ENCODE assay signal across 9 cellular contexts in genomic region chr12:53208877-53209463, GRCh38. TPM values are rescaled to one million over a fixed set of nuclear protein-coding genes. Genes with fewer than 3 reads are reported as not detected.
A peak's percentile ranks its signal among the peaks of the same experiment; 100 is the strongest.
DNase-seq lines count a peak whose midpoint lies in the region; ATAC-seq lines count a peak whose summit lies in the region.
"Had no signal": no experiment of that assay in that cellular context is flagged by ENCODE, and none has a peak within 500 bp of the region (broad histone marks: within the 10 kb centered on the region; RNA-seq: fewer than 3 reads in every experiment).

No MANE protein-coding gene starts in this region.

- H3K27me3 ChIP-seq in trophoblast cell (ENCODE audit: insufficient read depth, low read length), result no peaks in the 10 kb centered on the region

- H4K12ac ChIP-seq in trophoblast cell (ENCODE audit: low read depth, low read length), result no peak overlapping the region

- peaks cover 22 to 28% of the 10 kb centered on the region in 2 experiments for H3K36me3 ChIP-seq in trophoblast cell (ENCODE audit: control insufficient read depth in 1 of 2, insufficient read depth in 2 of 2, low read length in 2 of 2)

- H3K27ac ChIP-seq in trophoblast cell (ENCODE audit: low read depth, low read length), result no peak overlapping the region
- H3K27ac ChIP-seq: A549 had no signal

- no peak overlapping the region for H2AK5ac ChIP-seq in trophoblast cell (ENCODE audit: low read length)

- H3K4me1 ChIP-seq in trophoblast cell (ENCODE audit: control insufficient read depth in 1 of 2, insufficient read depth in 2 of 2, low read length in 2 of 2), result no peaks in the 10 kb centered on the region
- H3K4me1 ChIP-seq: A549 had no signal

- no peak overlapping the region for H3K9ac ChIP-seq in trophoblast cell (ENCODE audit: low read length)

- no peak overlapping the region for H4K91ac ChIP-seq in trophoblast cell (ENCODE audit: low read depth, low read length)

- H3K9me3 ChIP-seq in trophoblast cell (ENCODE audit: insufficient read depth, low read depth, low read length), result no peaks in the 10 kb centered on the region
- H3K9me3 ChIP-seq: A549 had no signal

- H3K27ac Mint-ChIP-seq in activated CD4-positive, alpha-beta T cell treated with anti-CD3 and anti-CD28 coated beads for 36 hours, result peak overlapping the region; percentile 78
- peak overlapping the region; percentile 89 for H3K27ac Mint-ChIP-seq in activated CD4-positive, alpha-beta memory T cell treated with anti-CD3 and anti-CD28 coated beads, Interleukin-2, amount 10 ng/mL, durations not matched to agents 7 days and 5 days
- peak overlapping the region; percentile 86 for H3K27ac Mint-ChIP-seq in stimulated activated memory B cell treated with anti-CD40 and anti-IgM and Interleukin-4, amounts not matched to agents 10 μg/mL and 1 μg/mL and 100 μg/mL, for 72 hours

- H3K4me3 Mint-ChIP-seq in activated CD4-positive, alpha-beta T cell treated with anti-CD3 and anti-CD28 coated beads for 36 hours, result peak overlapping the region; percentile 48
- peak overlapping the region; percentile 82 for H3K4me3 Mint-ChIP-seq in activated CD4-positive, alpha-beta memory T cell treated with anti-CD3 and anti-CD28 coated beads, Interleukin-2, amount 10 ng/mL, durations not matched to agents 7 days and 5 days
- peak overlapping the region; percentile 79 for H3K4me3 Mint-ChIP-seq in stimulated activated memory B cell treated with anti-CD40 and anti-IgM and Interleukin-4, amounts not matched to agents 10 μg/mL and 1 μg/mL and 100 μg/mL, for 72 hours

- H3K36me3 Mint-ChIP-seq in activated CD4-positive, alpha-beta T cell treated with anti-CD3 and anti-CD28 coated beads for 36 hours (ENCODE audit: low read depth), result peaks cover 19% of the 10 kb centered on the region
- peaks cover 72% of the 10 kb centered on the region for H3K36me3 Mint-ChIP-seq in activated CD4-positive, alpha-beta memory T cell treated with anti-CD3 and anti-CD28 coated beads, Interleukin-2, amount 10 ng/mL, durations not matched to agents 7 days and 5 days (ENCODE audit: low read depth)
- H3K36me3 Mint-ChIP-seq in stimulated activated memory B cell treated with anti-CD40 and anti-IgM and Interleukin-4, amounts not matched to agents 10 μg/mL and 1 μg/mL and 100 μg/mL, for 72 hours, result peaks cover 17% of the 10 kb centered on the region

- H3K4ac ChIP-seq in trophoblast cell (ENCODE audit: low read depth, low read length), result no peak overlapping the region

- H3K4me1 Mint-ChIP-seq in activated CD4-positive, alpha-beta T cell treated with anti-CD3 and anti-CD28 coated beads for 36 hours, result peaks cover 66% of the 10 kb centered on the region
- H3K4me1 Mint-ChIP-seq in activated CD4-positive, alpha-beta memory T cell treated with anti-CD3 and anti-CD28 coated beads, Interleukin-2, amount 10 ng/mL, durations not matched to agents 7 days and 5 days, result peaks cover 80% of the 10 kb centered on the region
- H3K4me1 Mint-ChIP-seq in stimulated activated memory B cell treated with anti-CD40 and anti-IgM and Interleukin-4, amounts not matched to agents 10 μg/mL and 1 μg/mL and 100 μg/mL, for 72 hours, result peaks cover 66% of the 10 kb centered on the region

- DNase-seq in activated CD4-positive, alpha-beta T cell treated with anti-CD3 and anti-CD28 coated beads for 36 hours, result peak; percentile 54
- no peak for DNase-seq in activated CD4-positive, alpha-beta T cell treated with anti-CD3 and anti-CD28 coated beads, Interleukin-2, amount 50 U/mL, for 1 hour
- peak; percentile 62 for DNase-seq in activated CD4-positive, alpha-beta memory T cell treated with anti-CD3 and anti-CD28 coated beads, Interleukin-2, amount 10 ng/mL, durations not matched to agents 7 days and 5 days
- DNase-seq in trophoblast cell (no peak), NCI-H2227 (lab: John Stamatoyannopoulos, UW; ENCODE audit: unreplicated experiment) (no peak)
- no peak for DNase-seq in activated effector memory CD4-positive, alpha-beta T cell treated with Interleukin-2 at 50 U/mL for 16 hours

- no peak overlapping the region for H2AFZ ChIP-seq in trophoblast cell (ENCODE audit: insufficient read depth, low read length, poor library complexity)

- intact Hi-C loops in activated CD4-positive, alpha-beta T cell treated with anti-CD3 and anti-CD28 coated beads for 36 hours (cut with DNase I, micrococcal nuclease), result loop anchor here in 1 of 2 experiments (1.0 kb wide), 1 partner anchor 9 kb away; no protein-coding TSS in a partner anchor

- WGBS in trophoblast cell (ENCODE audit: extremely low coverage, insufficient coverage, insufficient read length), result no CpG with 5 or more reads among the region's 7 CpGs

- CTCF ChIA-PET in activated CD4-positive, alpha-beta T cell treated with anti-CD3 and anti-CD28 coated beads for 36 hours (lab: Charles Lee), result interaction anchor here (0.7 to 3.3 kb wide), 14 partner anchors 9 to 113 kb away, joined by 3 to 27 read pairs (median 4); partner anchors contain the start of genes AAAS, ESPL1 and ZNF740
- CTCF ChIA-PET in activated CD4-positive, alpha-beta memory T cell treated with anti-CD3 and anti-CD28 coated beads, Interleukin-2, amount 10 ng/mL, durations not matched to agents 7 days and 5 days (lab: Charles Lee), result interaction anchor here (0.6 to 15.2 kb wide), 15 partner anchors 10 to 289 kb away, joined by 3 to 211 read pairs (median 6); partner anchors contain the start of genes AAAS, CSAD, ESPL1 and MYG1

- ATAC-seq in activated CD4-positive, alpha-beta T cell treated with anti-CD3 and anti-CD28 coated beads for 36 hours, result peak; percentile 32
- peak; percentile 44 for ATAC-seq in HG03342 (IDR thresholded peaks at IDR 0.05; ENCODE audit: unreplicated experiment)
- peak; percentile 63 for ATAC-seq in stimulated activated memory B cell treated with anti-CD40 and anti-IgM and Interleukin-4, amounts not matched to agents 10 μg/mL and 1 μg/mL and 100 μg/mL, for 72 hours
- ATAC-seq: A549 had no signal

- H2BK5ac ChIP-seq in trophoblast cell (ENCODE audit: low read depth, low read length, poor library complexity), result no peak overlapping the region

- H3K27me3 Mint-ChIP-seq in activated CD4-positive, alpha-beta T cell treated with anti-CD3 and anti-CD28 coated beads for 36 hours, result no peaks in the 10 kb centered on the region
- H3K27me3 Mint-ChIP-seq in activated CD4-positive, alpha-beta memory T cell treated with anti-CD3 and anti-CD28 coated beads, Interleukin-2, amount 10 ng/mL, durations not matched to agents 7 days and 5 days, result no peaks in the 10 kb centered on the region
- H3K27me3 Mint-ChIP-seq in stimulated activated memory B cell treated with anti-CD40 and anti-IgM and Interleukin-4, amounts not matched to agents 10 μg/mL and 1 μg/mL and 100 μg/mL, for 72 hours, result no peaks in the 10 kb centered on the region

- H3K4me2 ChIP-seq in trophoblast cell (ENCODE audit: low read length), result no peak overlapping the region
- H3K4me2 ChIP-seq: A549 had no signal

- H3K14ac ChIP-seq in trophoblast cell (ENCODE audit: low read length), result no peak overlapping the region

- H3K9me3 Mint-ChIP-seq in activated CD4-positive, alpha-beta T cell treated with anti-CD3 and anti-CD28 coated beads for 36 hours (ENCODE audit: low read depth), result no peaks in the 10 kb centered on the region
- no peaks in the 10 kb centered on the region for H3K9me3 Mint-ChIP-seq in activated CD4-positive, alpha-beta memory T cell treated with anti-CD3 and anti-CD28 coated beads, Interleukin-2, amount 10 ng/mL, durations not matched to agents 7 days and 5 days
- H3K9me3 Mint-ChIP-seq in stimulated activated memory B cell treated with anti-CD40 and anti-IgM and Interleukin-4, amounts not matched to agents 10 μg/mL and 1 μg/mL and 100 μg/mL, for 72 hours, result no peaks in the 10 kb centered on the region

- no peak overlapping the region for H3K18ac ChIP-seq in trophoblast cell (ENCODE audit: low read length)

- H2BK12ac ChIP-seq in trophoblast cell (ENCODE audit: low read length), result no peak overlapping the region

- no peaks in the 10 kb centered on the region for H3K79me2 ChIP-seq in trophoblast cell (ENCODE audit: control insufficient read depth, insufficient read depth, low read length, poor library complexity)

- no peaks in the 10 kb centered on the region for H3K79me1 ChIP-seq in trophoblast cell (ENCODE audit: low read length)

- POLR2A ChIA-PET in activated CD4-positive, alpha-beta T cell treated with anti-CD3 and anti-CD28 coated beads for 36 hours (lab: Charles Lee), result interaction anchor here (0.6 to 1.4 kb wide), 4 partner anchors 11 to 1238 kb away, joined by 3 to 8 read pairs (median 4); partner anchors contain the start of genes AAAS and PFDN5
- POLR2A ChIA-PET in activated CD4-positive, alpha-beta memory T cell treated with anti-CD3 and anti-CD28 coated beads, Interleukin-2, amount 10 ng/mL, durations not matched to agents 7 days and 5 days (lab: Charles Lee), result interaction anchor here (0.7 to 14.6 kb wide), 18 partner anchors 9 to 292 kb away, joined by 3 to 263 read pairs (median 6); partner anchors contain the start of genes AAAS, CSAD, ESPL1 and PFDN5

- H3K23ac ChIP-seq in trophoblast cell (ENCODE audit: low read length), result no peak overlapping the region

- no peak overlapping the region for H3K4me3 ChIP-seq in trophoblast cell (ENCODE audit: low read depth, low read length)
- H3K4me3 ChIP-seq: A549 had no signal

- no peak overlapping the region for H2BK120ac ChIP-seq in trophoblast cell (ENCODE audit: insufficient read depth, low read length, poor library complexity)

- no peak overlapping the region for H4K8ac ChIP-seq in trophoblast cell (ENCODE audit: low read depth, low read length)

RNA-seq across cellular contexts. Expression of gene ITGB7, which starts 1.9 kb away (rescaled TPM):
- total RNA-seq in activated CD4-positive, alpha-beta T cell treated with anti-CD3 and anti-CD28 coated beads for 36 hours, result 10 to 100 TPM; 73.0 to 77.6 TPM
- 100 to 1,000 TPM; 780 to 786 TPM for total RNA-seq in activated CD4-positive, alpha-beta memory T cell treated with anti-CD3 and anti-CD28 coated beads, Interleukin-2, amount 10 ng/mL, durations not matched to agents 7 days and 5 days
- 0.11 and 0.12 TPM in 2 replicates for polyA plus RNA-seq in trophoblast cell (2013)

RNA-seq across cellular contexts. Expression of gene RARG, which starts 23.0 kb away (rescaled TPM):
- 10 to 100 TPM; 20.0 to 21.6 TPM for total RNA-seq in activated CD4-positive, alpha-beta T cell treated with anti-CD3 and anti-CD28 coated beads for 36 hours
- 10 to 100 TPM; 46.1 to 47.4 TPM for total RNA-seq in activated CD4-positive, alpha-beta memory T cell treated with anti-CD3 and anti-CD28 coated beads, Interleukin-2, amount 10 ng/mL, durations not matched to agents 7 days and 5 days
- 9.8 and 10.0 TPM in 2 replicates for polyA plus RNA-seq in trophoblast cell (2013)

RNA-seq across cellular contexts. Expression of gene CSAD, which starts 28.2 kb away (rescaled TPM):
- total RNA-seq in activated CD4-positive, alpha-beta T cell treated with anti-CD3 and anti-CD28 coated beads for 36 hours, result 10 to 100 TPM; 20.0 to 23.1 TPM
- 10 to 100 TPM; 28.6 to 31.0 TPM for total RNA-seq in activated CD4-positive, alpha-beta memory T cell treated with anti-CD3 and anti-CD28 coated beads, Interleukin-2, amount 10 ng/mL, durations not matched to agents 7 days and 5 days
- polyA plus RNA-seq in trophoblast cell (2013), result 8.8 and 9.2 TPM in 2 replicates

RNA-seq across cellular contexts. Expression of gene ZNF740, which starts 28.4 kb away (rescaled TPM):
- total RNA-seq in activated CD4-positive, alpha-beta T cell treated with anti-CD3 and anti-CD28 coated beads for 36 hours, result 10 to 100 TPM; 34.9 to 40.2 TPM
- 10 to 100 TPM; 33.7 to 45.5 TPM for total RNA-seq in activated CD4-positive, alpha-beta memory T cell treated with anti-CD3 and anti-CD28 coated beads, Interleukin-2, amount 10 ng/mL, durations not matched to agents 7 days and 5 days
- 7.0 and 7.6 TPM in 2 replicates for polyA plus RNA-seq in trophoblast cell (2013)

RNA-seq across cellular contexts. Expression of gene ESPL1, which starts 59.1 kb away (rescaled TPM):
- 10 to 100 TPM; 60.8 to 66.9 TPM for total RNA-seq in activated CD4-positive, alpha-beta T cell treated with anti-CD3 and anti-CD28 coated beads for 36 hours
- total RNA-seq in activated CD4-positive, alpha-beta memory T cell treated with anti-CD3 and anti-CD28 coated beads, Interleukin-2, amount 10 ng/mL, durations not matched to agents 7 days and 5 days, result 10 to 100 TPM; 88.4 to 90.2 TPM
- polyA plus RNA-seq in trophoblast cell (2013), result 12.8 and 13.8 TPM in 2 replicates

Comparison
In these comparisons a context has a peak if more than half of its experiments do, and no peak if none do; other contexts are left out.
1. DNase-seq: peak in activated CD4-positive, alpha-beta T cell treated with anti-CD3 and anti-CD28 coated beads for 36 hours (single experiment) and activated CD4-positive, alpha-beta memory T cell treated with anti-CD3 and anti-CD28 coated beads, Interleukin-2, amount 10 ng/mL, durations not matched to agents 7 days and 5 days (single experiment); none in activated CD4-positive, alpha-beta T cell treated with anti-CD3 and anti-CD28 coated beads, Interleukin-2, amount 50 U/mL, for 1 hour (single experiment), trophoblast cell (0 of 2), activated effector memory CD4-positive, alpha-beta T cell treated with Interleukin-2 at 50 U/mL for 16 hours (single experiment) and NCI-H2227 (single experiment).
2. RNA of gene ITGB7, which starts 1.9 kb away (total RNA-seq): 780 to 786 TPM in activated CD4-positive, alpha-beta memory T cell treated with anti-CD3 and anti-CD28 coated beads, Interleukin-2, amount 10 ng/mL, durations not matched to agents 7 days and 5 days; 73.0 to 77.6 TPM in activated CD4-positive, alpha-beta T cell treated with anti-CD3 and anti-CD28 coated beads for 36 hours; every median in the first group is over 4 times any median in the second.
3. Peak in every context shown above with its lines, with median percentiles within 50 percentile points of each other: ATAC-seq, H3K27ac Mint-ChIP-seq and H3K4me3 Mint-ChIP-seq.